Comparison of ENCODE assay signal across 8 cellular contexts in genomic region chr16:351804-352520, GRCh38. TPM values are rescaled to one million over a fixed set of nuclear protein-coding genes. Genes with fewer than 3 reads are reported as not detected.
DNase-seq lines count a peak whose midpoint lies in the region; ATAC-seq and TF ChIP-seq lines count a peak whose summit lies in the region.

No MANE protein-coding gene starts in this region.

- DNase-seq in stimulated activated CD4-positive, alpha-beta T cell treated with anti-CD3 and anti-CD28 coated beads, Interleukin-15, amount 100 ng/mL, for 24 hours: peak; percentile 44
- no peak for DNase-seq in stimulated activated CD4-positive, alpha-beta T cell treated with anti-CD3 and anti-CD28 coated beads, Interleukin-1b, Interleukin-23, amount 100 ng/mL, for 48 hours
- DNase-seq in T-helper 2 cell (peak in 3 of 5 experiments; percentile 14 to 43 (median 37)), neural progenitor cell (ENCODE audit: low spot score) (peak; percentile 61), NCI-H774 (lab: John Stamatoyannopoulos, UW) (no peak)
- no peak for DNase-seq in central memory CD4-positive, alpha-beta T cell

- peaks cover 5 to 20% of the 10 kb centered on the region in 2 donors for H3K4me1 ChIP-seq in esophagus (ENCODE audit: control insufficient read depth in 2 of 2, insufficient read depth in 2 of 2, low read length in 1 of 2)
- peaks cover 3% of the 10 kb centered on the region for H3K4me1 ChIP-seq in neural progenitor cell

- peaks cover 0 to 6% of the 10 kb centered on the region in 2 donors for H3K36me3 ChIP-seq in esophagus (ENCODE audit: control insufficient read depth in 2 of 2, insufficient read depth in 2 of 2, low read length in 1 of 2)
- H3K36me3 ChIP-seq in neural progenitor cell: no peaks in the 10 kb centered on the region

- peaks cover 15% of the 10 kb centered on the region for H3K36me3 Mint-ChIP-seq in neural progenitor cell

- TF ChIP-seq CTCF in neural progenitor cell (IDR thresholded peaks at IDR 0.05): no peak

- peak overlapping the region; percentile 96 for H3K4me3 Mint-ChIP-seq in neural progenitor cell

- no peak overlapping the region for H2AFZ ChIP-seq in neural progenitor cell (replicated peaks)

- peaks cover 2% of the 10 kb centered on the region for H3K9me3 Mint-ChIP-seq in neural progenitor cell

- peak overlapping the region; percentile 87 for H3K4me2 ChIP-seq in neural progenitor cell

- H3K27ac ChIP-seq in esophagus (ENCODE audit: low read depth in 2 of 2, low read length in 1 of 2) (peak overlapping the region; percentile 57 to 75), neural progenitor cell (no peak overlapping the region)

- H3K27me3 Mint-ChIP-seq in neural progenitor cell (ENCODE audit: insufficient read depth, low read depth): peaks cover 5% of the 10 kb centered on the region

- H3K27me3 ChIP-seq in esophagus (ENCODE audit: control insufficient read depth in 1 of 2, insufficient read depth in 2 of 2, low read length in 2 of 2) (no peaks in the 10 kb centered on the region), neural progenitor cell (no peaks in the 10 kb centered on the region)

- no peaks in the 10 kb centered on the region for H3F3A ChIP-seq in neural progenitor cell (ENCODE audit: low read depth)

- H3K27ac Mint-ChIP-seq in neural progenitor cell: no peak overlapping the region

- H3K9me3 ChIP-seq in esophagus (ENCODE audit: control insufficient read depth in 2 of 2, insufficient read depth in 1 of 2, low read depth in 1 of 2, low read length in 1 of 2) (no peaks in the 10 kb centered on the region), neural progenitor cell (ENCODE audit: low read depth) (no peaks in the 10 kb centered on the region)

- peaks cover 17% of the 10 kb centered on the region for H3K4me1 Mint-ChIP-seq in neural progenitor cell

- H3K4me3 ChIP-seq in esophagus (ENCODE audit: low read depth in 1 of 2, low read length in 2 of 2): peak overlapping the region; percentile 57 to 84
- peak overlapping the region; percentile 85 for H3K4me3 ChIP-seq in neural progenitor cell

- H3K9ac ChIP-seq in neural progenitor cell: peak overlapping the region; percentile 88

- 1% methylated on average over 62 to 95 of the region's 95 CpGs for WGBS in esophagus, 2 donors

- peaks cover 51% of the 10 kb centered on the region for H3K79me2 ChIP-seq in neural progenitor cell (ENCODE audit: low read depth)

- peaks cover 45% of the 10 kb centered on the region for H4K20me1 ChIP-seq in neural progenitor cell (ENCODE audit: low read depth)

- ATAC-seq in HG03025 (IDR thresholded peaks at IDR 0.05; ENCODE audit: low FRiP score, unreplicated experiment): peak; percentile 16

RNA-seq across cellular contexts. Expression of gene AXIN1, which starts 0.6 kb away (rescaled TPM):
- polyA plus RNA-seq in esophagus: 10 to 100 TPM; 11.9 to 16.7 TPM
- total RNA-seq in neural progenitor cell (ENCODE audit: low replicate concordance): 19.6 and 35.4 TPM in 2 replicates

RNA-seq across cellular contexts. Expression of gene MRPL28, which starts 18.4 kb away (rescaled TPM):
- polyA plus RNA-seq in esophagus: 10 to 100 TPM; 54.5 to 75.9 TPM
- 82.2 and 138 TPM in 2 replicates for total RNA-seq in neural progenitor cell (ENCODE audit: low replicate concordance)

RNA-seq across cellular contexts. Expression of gene PGAP6, which starts 29.8 kb away (rescaled TPM):
- 10 to 100 TPM; 30.3 to 44.3 TPM for polyA plus RNA-seq in esophagus
- total RNA-seq in neural progenitor cell (ENCODE audit: low replicate concordance): 16.7 and 49.5 TPM in 2 replicates

RNA-seq across cellular contexts. Expression of gene NME4, which starts 45.0 kb away (rescaled TPM):
- 10 to 100 TPM; 40.3 to 41.9 TPM for polyA plus RNA-seq in esophagus
- total RNA-seq in neural progenitor cell (ENCODE audit: low replicate concordance): 93.3 and 236 TPM in 2 replicates

RNA-seq across cellular contexts. Expression of gene DECR2, which starts 49.7 kb away (rescaled TPM):
- polyA plus RNA-seq in esophagus: 10 to 100 TPM; 15.0 to 24.2 TPM
- 7.1 and 24.3 TPM in 2 replicates for total RNA-seq in neural progenitor cell (ENCODE audit: low replicate concordance)

Comparison
In these comparisons a context has a peak if more than half of its experiments do, and no peak if none do; other contexts are left out.
1. DNase-seq: peak in stimulated activated CD4-positive, alpha-beta T cell treated with anti-CD3 and anti-CD28 coated beads, Interleukin-15, amount 100 ng/mL, for 24 hours (single experiment), T-helper 2 cell (3 of 5) and neural progenitor cell (single experiment); none in stimulated activated CD4-positive, alpha-beta T cell treated with anti-CD3 and anti-CD28 coated beads, Interleukin-1b, Interleukin-23, amount 100 ng/mL, for 48 hours (single experiment), NCI-H774 (single experiment) and central memory CD4-positive, alpha-beta T cell (single experiment).